In the genomic region with DNA sequence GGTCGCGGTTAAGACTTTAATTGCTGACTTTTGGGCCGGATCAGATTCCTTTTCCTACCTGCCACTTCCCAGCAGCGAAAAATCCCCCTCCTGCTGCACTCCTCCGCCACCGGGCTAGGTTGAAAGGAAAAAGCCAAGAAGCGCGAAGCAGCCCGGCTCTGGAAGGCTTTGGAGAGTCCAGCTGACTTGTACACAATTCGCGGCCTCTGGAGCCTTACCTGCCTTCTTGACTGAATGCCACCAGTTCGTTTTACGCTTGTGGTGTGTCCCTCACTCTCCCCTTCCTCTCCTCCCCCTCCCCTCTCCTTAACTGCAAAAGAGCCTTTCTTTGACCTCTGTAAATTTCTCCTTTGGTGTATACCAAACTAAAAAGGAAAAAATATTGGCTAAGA, we compare ENCODE assay signal across 27 cellular contexts. TPM values are rescaled to one million over a fixed set of nuclear protein-coding genes. Genes with fewer than 3 reads are reported as not detected.
DNase-seq lines count a peak whose midpoint lies in the region; ATAC-seq and TF ChIP-seq lines count a peak whose summit lies in the region.
"Had no signal": no experiment of that assay in that cellular context is flagged by ENCODE, and none has a peak within 500 bp of the region (broad histone marks: within the 10 kb centered on the region; RNA-seq: fewer than 3 reads in every experiment).

No MANE protein-coding gene starts in this region.

- WGBS in ectodermal cell, 2 experiments, result 0% methylated on average over 13 of the region's 13 CpGs
- WGBS in mesendoderm (ENCODE audit: extremely low coverage, insufficient coverage, low lambda C conversion rate), result no CpG with 5 or more reads among the region's 13 CpGs

- no peaks in the 10 kb centered on the region for H3K9me3 Mint-ChIP-seq in activated CD4-positive, alpha-beta memory T cell treated with anti-CD3 and anti-CD28 coated beads for 36 hours
- H3K9me3 Mint-ChIP-seq: activated T-helper 2 cell treated with anti-CD3 and anti-CD28 coated beads, Interferon-gamma antibody, Interleukin-2, Interleukin-4, amounts not matched to agents 10 μg/mL and 5 μg/mL and 100 μg/mL, durations not matched to agents 14 hours and 24 hours and 36 hours had no signal

- H3K27me3 ChIP-seq in ectodermal cell (ENCODE audit: control insufficient read depth, insufficient read depth, low read length, poor library complexity, severe bottlenecking), result peaks cover 100% of the 10 kb centered on the region
- peaks cover 27% of the 10 kb centered on the region for H3K27me3 ChIP-seq in mesendoderm (ENCODE audit: insufficient read depth, low read length, poor library complexity)
- H3K27me3 ChIP-seq: BLaER1 had no signal

- no peaks in the 10 kb centered on the region for H3K79me2 ChIP-seq in mesendoderm (ENCODE audit: control insufficient read depth, insufficient read depth, low read length)

- H3K27me3 Mint-ChIP-seq in activated CD4-positive, alpha-beta memory T cell treated with anti-CD3 and anti-CD28 coated beads for 36 hours, result peaks cover 63% of the 10 kb centered on the region

- H3K9ac ChIP-seq in ES-I3 (ENCODE audit: low read depth, low read length) (peak overlapping the region; percentile 45), mesendoderm (ENCODE audit: low read length) (peak overlapping the region; percentile 46)
- H3K9ac ChIP-seq: BLaER1 had no signal

- no peak overlapping the region for H2AK5ac ChIP-seq in mesendoderm (ENCODE audit: low read length)

- H3K36me3 ChIP-seq in ES-I3 (ENCODE audit: insufficient read depth, low read length) (no peaks in the 10 kb centered on the region), ectodermal cell (ENCODE audit: control insufficient read depth, insufficient read depth, low read length) (no peaks in the 10 kb centered on the region), mesendoderm (ENCODE audit: control insufficient read depth, insufficient read depth, low read length) (no peaks in the 10 kb centered on the region)
- H3K36me3 ChIP-seq: BLaER1, esophagus squamous epithelium, gastrocnemius medialis, HAP-1, upper lobe of left lung had no signal

- peak overlapping the region; percentile 52 for H3K18ac ChIP-seq in mesendoderm (ENCODE audit: low read length)

- peak overlapping the region; percentile 62 for H3K56ac ChIP-seq in mesendoderm (ENCODE audit: low read length)

- DNase-seq in NCI-H524 (lab: John Stamatoyannopoulos, UW) (peak; percentile 75 to 81), mesendoderm (peak; percentile 73), NCI-H2227 treated with DMSO at 0.1 percent for 48 hours (lab: John Stamatoyannopoulos, UW) (no peak)
- DNase-seq in activated CD4-positive, alpha-beta memory T cell treated with anti-CD3 and anti-CD28 coated beads for 36 hours, result no peak
- DNase-seq: activated CD4-positive, alpha-beta T cell treated with anti-CD3 and anti-CD28 coated beads, Interleukin-2, amount 10 ng/mL, durations not matched to agents 7 days and 5 days; activated CD8-positive, alpha-beta memory T cell treated with anti-CD3 and anti-CD28 coated beads, Interleukin-2, amount 50 U/mL, for 4 hours; activated naive CD8-positive, alpha-beta T cell treated with anti-CD3 and anti-CD28 coated beads for 36 hours; body of pancreas; Caco-2; effector memory CD8-positive, alpha-beta T cell; esophagus squamous epithelium; gastrocnemius medialis; left colon; naive thymus-derived CD4-positive, alpha-beta T cell; NCI-H1694; NCI-H446; stimulated activated CD8-positive, alpha-beta memory T cell treated with anti-CD3 and anti-CD28 coated beads, Interleukin-4, amount 100 ng/mL, for 48 hours; upper lobe of left lung had no signal

- no peaks in the 10 kb centered on the region for H3K36me3 Mint-ChIP-seq in activated CD4-positive, alpha-beta memory T cell treated with anti-CD3 and anti-CD28 coated beads for 36 hours

- H2BK5ac ChIP-seq in mesendoderm (ENCODE audit: low read length), result no peak overlapping the region

- peaks cover 4% of the 10 kb centered on the region for H3K4me1 Mint-ChIP-seq in activated CD4-positive, alpha-beta memory T cell treated with anti-CD3 and anti-CD28 coated beads for 36 hours (ENCODE audit: low read depth)

- no peak overlapping the region for H2BK15ac ChIP-seq in mesendoderm (replicated peaks; ENCODE audit: low read depth)

- H3K4ac ChIP-seq in mesendoderm (ENCODE audit: low read depth, low read length), result no peak overlapping the region

- POLR2A ChIA-PET in activated CD4-positive, alpha-beta memory T cell treated with anti-CD3 and anti-CD28 coated beads for 36 hours (lab: Charles Lee), result no interaction called here

- no peak for ATAC-seq in GM18505 (IDR thresholded peaks at IDR 0.05; ENCODE audit: unreplicated experiment)
- no peak for ATAC-seq in HG03095 (IDR thresholded peaks at IDR 0.05; ENCODE audit: unreplicated experiment)
- ATAC-seq: body of pancreas; effector memory CD8-positive, alpha-beta T cell; gastrocnemius medialis; left colon; naive thymus-derived CD4-positive, alpha-beta T cell had no signal

- no peak overlapping the region for H3K23ac ChIP-seq in mesendoderm (ENCODE audit: low read length)

- H3K79me1 ChIP-seq in mesendoderm (ENCODE audit: low read length), result no peaks in the 10 kb centered on the region

- no peaks in the 10 kb centered on the region for H3K9me3 ChIP-seq in ES-I3 (ENCODE audit: control insufficient read depth, insufficient read depth, low read length)
- no peaks in the 10 kb centered on the region for H3K9me3 ChIP-seq in ectodermal cell (ENCODE audit: control insufficient read depth, low read length)
- H3K9me3 ChIP-seq: Caco-2, esophagus squamous epithelium, gastrocnemius medialis, upper lobe of left lung had no signal

- CTCF ChIA-PET in activated CD4-positive, alpha-beta memory T cell treated with anti-CD3 and anti-CD28 coated beads for 36 hours (lab: Charles Lee), result no interaction called here

- H3K4me3 ChIP-seq in ectodermal cell (ENCODE audit: insufficient read depth, low read depth, low read length) (peak overlapping the region; percentile 44), mesendoderm (ENCODE audit: low read length) (peak overlapping the region; percentile 16)
- H3K4me3 ChIP-seq: BLaER1, body of pancreas, gastrocnemius medialis, HAP-1, upper lobe of left lung had no signal

- no peak overlapping the region for H3K4me3 Mint-ChIP-seq in activated CD4-positive, alpha-beta memory T cell treated with anti-CD3 and anti-CD28 coated beads for 36 hours
- H3K4me3 Mint-ChIP-seq: activated CD4-positive, alpha-beta T cell treated with anti-CD3 and anti-CD28 coated beads, Interleukin-2, amount 10 ng/mL, durations not matched to agents 7 days and 5 days; activated naive CD8-positive, alpha-beta T cell treated with anti-CD3 and anti-CD28 coated beads for 36 hours; effector memory CD8-positive, alpha-beta T cell; naive thymus-derived CD4-positive, alpha-beta T cell; T-helper 1 cell treated with Interleukin-12 subunit alpha and Interleukin-12 subunit beta and Interleukin-4 antibody, amounts not matched to agents 30 μg/mL and 1 μg/mL, for 36 hours had no signal

- peak overlapping the region; percentile 98 for H3K4me2 ChIP-seq in mesendoderm (ENCODE audit: low read length)
- H3K4me2 ChIP-seq: BLaER1 had no signal

- no peak for TF ChIP-seq POLR2A in GM18505 (IDR thresholded peaks at IDR 0.05; ENCODE audit: borderline replicate concordance, extremely low read depth, insufficient read depth, insufficient read length)

- peaks cover 10% of the 10 kb centered on the region for H3K4me1 ChIP-seq in ES-I3 (ENCODE audit: insufficient read depth, low read length)
- peaks cover 39% of the 10 kb centered on the region for H3K4me1 ChIP-seq in ectodermal cell (ENCODE audit: control insufficient read depth, insufficient read depth, low read length)
- peaks cover 7% of the 10 kb centered on the region for H3K4me1 ChIP-seq in mesendoderm (ENCODE audit: control insufficient read depth, low read depth, low read length)
- H3K4me1 ChIP-seq: BLaER1 had no signal

- no peak overlapping the region for H4K5ac ChIP-seq in mesendoderm (ENCODE audit: low read length)

- H2BK120ac ChIP-seq in mesendoderm (ENCODE audit: low read depth, low read length), result no peak overlapping the region

- no peak overlapping the region for H4K8ac ChIP-seq in mesendoderm (ENCODE audit: low read depth, low read length)

- no peak overlapping the region for H3K27ac ChIP-seq in ectodermal cell (ENCODE audit: insufficient read depth, low read depth, low read length, poor library complexity, severe bottlenecking)
- no peak overlapping the region for H3K27ac ChIP-seq in mesendoderm (ENCODE audit: low read depth, low read length)
- H3K27ac ChIP-seq: BLaER1, body of pancreas, esophagus squamous epithelium, gastrocnemius medialis, upper lobe of left lung had no signal

- H3K27ac Mint-ChIP-seq in activated CD4-positive, alpha-beta memory T cell treated with anti-CD3 and anti-CD28 coated beads for 36 hours, result no peak overlapping the region
- H3K27ac Mint-ChIP-seq: activated CD4-positive, alpha-beta T cell treated with anti-CD3 and anti-CD28 coated beads, Interleukin-2, amount 10 ng/mL, durations not matched to agents 7 days and 5 days; activated naive CD8-positive, alpha-beta T cell treated with anti-CD3 and anti-CD28 coated beads for 36 hours; activated T-helper 2 cell treated with anti-CD3 and anti-CD28 coated beads, Interferon-gamma antibody, Interleukin-2, Interleukin-4, amounts not matched to agents 10 μg/mL and 5 μg/mL and 100 μg/mL, durations not matched to agents 14 hours and 24 hours and 36 hours; effector memory CD8-positive, alpha-beta T cell had no signal

- intact Hi-C loops in activated CD4-positive, alpha-beta memory T cell treated with anti-CD3 and anti-CD28 coated beads for 36 hours (cut with micrococcal nuclease), result no loop called here

RNA-seq across cellular contexts. Expression of a gene that starts 2.7 kb away (rescaled TPM):
- 26.5 TPM for polyA plus RNA-seq in ectodermal cell (2013, experiment 1 of 4)
- 54.0 TPM for polyA plus RNA-seq in ectodermal cell (2013, experiment 2 of 4)
- polyA plus RNA-seq in ectodermal cell (2013, experiment 3 of 4), result 37.7 TPM
- 50.5 TPM for polyA plus RNA-seq in ectodermal cell (2013, experiment 4 of 4)
- 0.46 TPM for polyA plus RNA-seq in mesendoderm (2013, experiment 1 of 2)
- 0.24 TPM for polyA plus RNA-seq in mesendoderm (2013, experiment 2 of 2)
- not detected for total RNA-seq in activated CD4-positive, alpha-beta memory T cell treated with anti-CD3 and anti-CD28 coated beads for 36 hours
- total RNA-seq: activated CD4-positive, alpha-beta T cell treated with anti-CD3 and anti-CD28 coated beads, Interleukin-2, amount 10 ng/mL, durations not matched to agents 7 days and 5 days; activated naive CD8-positive, alpha-beta T cell treated with anti-CD3 and anti-CD28 coated beads for 36 hours; activated T-helper 2 cell treated with anti-CD3 and anti-CD28 coated beads, Interferon-gamma antibody, Interleukin-2, Interleukin-4, amounts not matched to agents 10 μg/mL and 5 μg/mL and 100 μg/mL, durations not matched to agents 14 hours and 24 hours and 36 hours; body of pancreas; Caco-2; esophagus squamous epithelium; gastrocnemius medialis; left colon; mesenteric fat pad; naive thymus-derived CD4-positive, alpha-beta T cell had no signal
- polyA plus RNA-seq: naive thymus-derived CD4-positive, alpha-beta T cell had no signal

Comparison
In these comparisons a context has a peak if more than half of its experiments do, and no peak if none do; other contexts are left out.
1. DNase-seq: peak in NCI-H524 (2 of 2) and mesendoderm (single experiment); none in NCI-H2227 treated with DMSO at 0.1 percent for 48 hours (single experiment) and activated CD4-positive, alpha-beta memory T cell treated with anti-CD3 and anti-CD28 coated beads for 36 hours (single experiment).